Comparison of ENCODE assay signal across 9 cellular contexts in genomic region chr12:5889381-5890047, GRCh38. TPM values are rescaled to one million over a fixed set of nuclear protein-coding genes. Genes with fewer than 3 reads are reported as not detected.
DNase-seq lines count a peak whose midpoint lies in the region; ATAC-seq and TF ChIP-seq lines count a peak whose summit lies in the region.
"Had no signal": no experiment of that assay in that cellular context is flagged by ENCODE, and none has a peak within 500 bp of the region (broad histone marks: within the 10 kb centered on the region; RNA-seq: fewer than 3 reads in every experiment).

No MANE protein-coding gene starts in this region.

- no peaks in the 10 kb centered on the region for H3K36me3 ChIP-seq in BE2C
- H3K36me3 ChIP-seq in Panc1 (ENCODE audit: control insufficient read depth, insufficient read depth, low read length), result no peaks in the 10 kb centered on the region

- in situ Hi-C loops in Panc1 (cut with HindIII; ENCODE audit: low pct_unique_long_range_greater_than_20kb, low sequenced_read_pairs), result no loop called here
- in situ Hi-C loops in GM13977 (cut with MboI; ENCODE audit: low pct_unique_long_range_greater_than_20kb, low sequenced_read_pairs, unreplicated experiment), result no loop called here

- no peak for ATAC-seq in Panc1
- ATAC-seq in foreskin keratinocyte, result no peak
- no peak for ATAC-seq in HG03196 (IDR thresholded peaks at IDR 0.05; ENCODE audit: unreplicated experiment)

- H3K9me3 ChIP-seq in BE2C (peaks cover 4% of the 10 kb centered on the region; the same call in 1 of the 2 replicates), Panc1 (ENCODE audit: control insufficient read depth, insufficient read depth, low read depth, low read length) (no peaks in the 10 kb centered on the region)

- no peak overlapping the region for H3K4me3 ChIP-seq in BE2C (ENCODE audit: low read depth, low read length)
- H3K4me3 ChIP-seq in Panc1 (ENCODE audit: low read depth in 2 of 2, low read length in 2 of 2), result no peak overlapping the region

- intact Hi-C loops in Panc1 (cut with micrococcal nuclease; ENCODE audit: unreplicated experiment), result no loop called here

- H3K4me1 ChIP-seq in BE2C, result no peaks in the 10 kb centered on the region
- H3K4me1 ChIP-seq in Panc1 (ENCODE audit: control insufficient read depth, insufficient read depth, low read length), result no peaks in the 10 kb centered on the region
- H3K4me1 ChIP-seq in foreskin keratinocyte, result no peaks in the 10 kb centered on the region

- CTCF ChIA-PET in Panc1 (lab: Charles Lee), result no interaction called here

- DNase-seq in BE2C (peak; percentile 56), Panc1 (ENCODE audit: low read depth, low spot score) (no peak), foreskin keratinocyte (no peak), GM13977 (ENCODE audit: low spot score) (no peak), pons (ENCODE audit: low spot score) (no peak), NCI-H1105 treated with DMSO at 0.1 percent for 48 hours (lab: John Stamatoyannopoulos, UW) (no peak)
- DNase-seq: GDM1 had no signal

- POLR2A ChIA-PET in Panc1 (lab: Charles Lee), result no interaction called here

- H3K27me3 ChIP-seq in BE2C, result peaks cover 10% of the 10 kb centered on the region; the same call in 1 of the 2 replicates
- 0 out of 2 replicates have a peak, but pooled peaks cover 2% of the 10 kb centered on the region for H3K27me3 ChIP-seq in Panc1 (ENCODE audit: control insufficient read depth, insufficient read depth, low read length)
- no peaks in the 10 kb centered on the region for H3K27me3 ChIP-seq in foreskin keratinocyte

- TF ChIP-seq CTCF in BE2C (IDR thresholded peaks at IDR 0.05; ENCODE audit: low read depth, low read length) (peak; percentile 51), GM12873 (IDR thresholded peaks at IDR 0.05; ENCODE audit: insufficient read depth, low read depth, low read length, missing control alignments) (peak; percentile 19), Panc1 (IDR thresholded peaks at IDR 0.05) (0 out of 2 replicates have a peak, but pooled peaks have one; percentile 20), foreskin keratinocyte (conservative IDR thresholded peaks at IDR 0.05) (peak; percentile 21), GM13977 (IDR thresholded peaks at IDR 0.05; ENCODE audit: extremely low read depth, insufficient read depth, missing control alignments) (no peak)

- H3K27ac ChIP-seq in Panc1 (ENCODE audit: low read length) (no peak overlapping the region), foreskin keratinocyte (no peak overlapping the region)

- BruUV-seq in Panc1 (replicated peaks; lab: Mats Ljungman, UMichigan), result no TSS peak

RNA-seq across cellular contexts. Expression of gene ANO2, which starts 55.5 kb away (rescaled TPM):
- polyA plus RNA-seq in BE2C (2012; ENCODE audit: insufficient read depth, insufficient read length, low read depth), result not detected
- total RNA-seq in Panc1 (2021; ENCODE audit: unreplicated experiment), result not detected
- not detected for polyA plus RNA-seq in Panc1 (2012; ENCODE audit: insufficient read length)
- not detected in 2 replicates for total RNA-seq in foreskin keratinocyte
- 0.04 TPM in 1 of 2 replicates, not detected in the other for polyA plus RNA-seq in foreskin keratinocyte
